1 cellular context compared by ENCODE assay signal in the genomic region with DNA sequence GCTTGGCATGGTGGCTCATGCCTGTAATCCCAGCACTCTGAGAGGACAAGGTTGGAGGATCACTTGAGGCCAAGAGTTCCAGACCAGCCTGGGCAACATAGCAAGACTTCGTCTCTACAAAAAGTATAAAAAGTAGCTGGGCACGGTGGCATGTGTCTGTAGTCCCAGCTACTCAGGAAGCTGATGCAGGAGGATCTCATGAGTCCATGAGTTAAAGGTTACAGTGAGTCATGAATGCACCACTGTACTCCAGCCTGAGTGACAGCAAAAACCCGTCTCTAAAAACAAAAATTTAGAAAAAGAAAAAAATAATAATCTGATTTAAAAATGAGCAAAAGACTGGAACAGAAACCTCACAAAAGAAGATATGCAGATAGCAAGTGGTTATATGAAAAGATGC.
TF ChIP-seq lines count a peak whose summit lies in the region.

No MANE protein-coding gene starts in this region.

TF ChIP-seq in GM23338, 12 proteins besides CTCF, POLR2A, EP300 and RAD21 (continued from another document):
- TF ChIP-seq, protein P1, sequence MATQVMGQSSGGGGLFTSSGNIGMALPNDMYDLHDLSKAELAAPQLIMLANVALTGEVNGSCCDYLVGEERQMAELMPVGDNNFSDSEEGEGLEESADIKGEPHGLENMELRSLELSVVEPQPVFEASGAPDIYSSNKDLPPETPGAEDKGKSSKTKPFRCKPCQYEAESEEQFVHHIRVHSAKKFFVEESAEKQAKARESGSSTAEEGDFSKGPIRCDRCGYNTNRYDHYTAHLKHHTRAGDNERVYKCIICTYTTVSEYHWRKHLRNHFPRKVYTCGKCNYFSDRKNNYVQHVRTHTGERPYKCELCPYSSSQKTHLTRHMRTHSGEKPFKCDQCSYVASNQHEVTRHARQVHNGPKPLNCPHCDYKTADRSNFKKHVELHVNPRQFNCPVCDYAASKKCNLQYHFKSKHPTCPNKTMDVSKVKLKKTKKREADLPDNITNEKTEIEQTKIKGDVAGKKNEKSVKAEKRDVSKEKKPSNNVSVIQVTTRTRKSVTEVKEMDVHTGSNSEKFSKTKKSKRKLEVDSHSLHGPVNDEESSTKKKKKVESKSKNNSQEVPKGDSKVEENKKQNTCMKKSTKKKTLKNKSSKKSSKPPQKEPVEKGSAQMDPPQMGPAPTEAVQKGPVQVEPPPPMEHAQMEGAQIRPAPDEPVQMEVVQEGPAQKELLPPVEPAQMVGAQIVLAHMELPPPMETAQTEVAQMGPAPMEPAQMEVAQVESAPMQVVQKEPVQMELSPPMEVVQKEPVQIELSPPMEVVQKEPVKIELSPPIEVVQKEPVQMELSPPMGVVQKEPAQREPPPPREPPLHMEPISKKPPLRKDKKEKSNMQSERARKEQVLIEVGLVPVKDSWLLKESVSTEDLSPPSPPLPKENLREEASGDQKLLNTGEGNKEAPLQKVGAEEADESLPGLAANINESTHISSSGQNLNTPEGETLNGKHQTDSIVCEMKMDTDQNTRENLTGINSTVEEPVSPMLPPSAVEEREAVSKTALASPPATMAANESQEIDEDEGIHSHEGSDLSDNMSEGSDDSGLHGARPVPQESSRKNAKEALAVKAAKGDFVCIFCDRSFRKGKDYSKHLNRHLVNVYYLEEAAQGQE (IDR thresholded peaks at IDR 0.05; ENCODE audit: unreplicated experiment), result no peak
- TF ChIP-seq, protein P2, sequence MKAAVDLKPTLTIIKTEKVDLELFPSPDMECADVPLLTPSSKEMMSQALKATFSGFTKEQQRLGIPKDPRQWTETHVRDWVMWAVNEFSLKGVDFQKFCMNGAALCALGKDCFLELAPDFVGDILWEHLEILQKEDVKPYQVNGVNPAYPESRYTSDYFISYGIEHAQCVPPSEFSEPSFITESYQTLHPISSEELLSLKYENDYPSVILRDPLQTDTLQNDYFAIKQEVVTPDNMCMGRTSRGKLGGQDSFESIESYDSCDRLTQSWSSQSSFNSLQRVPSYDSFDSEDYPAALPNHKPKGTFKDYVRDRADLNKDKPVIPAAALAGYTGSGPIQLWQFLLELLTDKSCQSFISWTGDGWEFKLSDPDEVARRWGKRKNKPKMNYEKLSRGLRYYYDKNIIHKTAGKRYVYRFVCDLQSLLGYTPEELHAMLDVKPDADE (IDR thresholded peaks at IDR 0.05), result no peak
